ENCODE assay signal across 8 cellular contexts in genomic region chr9:137064027-137064879, GRCh38. TPM values are rescaled to one million over a fixed set of nuclear protein-coding genes. Genes with fewer than 3 reads are reported as not detected.
DNase-seq lines count a peak whose midpoint lies in the region; TF ChIP-seq lines count a peak whose summit lies in the region.

No MANE protein-coding gene starts in this region.

- H3K79me2 ChIP-seq in hepatocyte = no peaks in the 10 kb centered on the region

- no peak overlapping the region for H2AFZ ChIP-seq in hepatocyte

- H3K4me3 ChIP-seq in H7 (ENCODE audit: insufficient read depth, low read depth, low read length) (no peak overlapping the region), hepatocyte (no peak overlapping the region), spleen (no peak overlapping the region)

- peaks cover 8% of the 10 kb centered on the region for H3K36me3 ChIP-seq in H7 (replicated peaks; ENCODE audit: control insufficient read depth, insufficient read depth, low read length)
- no peaks in the 10 kb centered on the region for H3K36me3 ChIP-seq in hepatocyte (replicated peaks; ENCODE audit: insufficient read depth, low read depth)
- H3K36me3 ChIP-seq in spleen = peaks cover 0 to 5% (median 0%) of the 10 kb centered on the region in 6 donors

- no peaks in the 10 kb centered on the region for H4K20me1 ChIP-seq in hepatocyte (ENCODE audit: insufficient read depth, poor library complexity, severe bottlenecking)

- TF ChIP-seq POLR2A in spleen (IDR thresholded peaks at IDR 0.05) = no peak

- H3K9me2 ChIP-seq in hepatocyte (replicated peaks; ENCODE audit: insufficient read depth) = no peaks in the 10 kb centered on the region

- peak; percentile 89 for TF ChIP-seq CTCF in hepatocyte (IDR thresholded peaks at IDR 0.05; ENCODE audit: poor library complexity)
- peak; percentile 93 to 99 (median 97) for TF ChIP-seq CTCF in spleen (IDR thresholded peaks at IDR 0.05 in 8 of 11, conservative IDR thresholded peaks at IDR 0.05 in 3 of 11)

- intact Hi-C loops in spleen (cut with DNase I; ENCODE audit: low total_unique reads) = loop anchor here (10.0 kb wide), 1 partner anchor 279 kb away; no protein-coding TSS in a partner anchor

- H3K4me2 ChIP-seq in hepatocyte = no peak overlapping the region

- no peaks in the 10 kb centered on the region for H3K9me3 ChIP-seq in hepatocyte (ENCODE audit: low read depth)
- H3K9me3 ChIP-seq in spleen = no peaks in the 10 kb centered on the region

- 67% methylated on average over 41 of the region's 55 CpGs for WGBS in hepatocyte (ENCODE audit: low lambda C conversion rate, missing lambda C conversion rate)
- 56 to 86% (median 59%) methylated on average over 14 to 55 of the region's 55 CpGs for WGBS in spleen, 5 donors

- no peaks in the 10 kb centered on the region for H3K27me3 ChIP-seq in H7 (ENCODE audit: control insufficient read depth, insufficient read depth, low read length)
- H3K27me3 ChIP-seq in hepatocyte = no peaks in the 10 kb centered on the region
- peaks cover 0 to 12% (median 3%) of the 10 kb centered on the region in 7 donors for H3K27me3 ChIP-seq in spleen (replicated peaks in 1 of 7)

- no peak overlapping the region for H3K27ac ChIP-seq in hepatocyte
- no peak overlapping the region for H3K27ac ChIP-seq in spleen

- H3K4me1 ChIP-seq in hepatocyte (ENCODE audit: insufficient read depth) = no peaks in the 10 kb centered on the region
- peaks cover 2 to 34% (median 18%) of the 10 kb centered on the region in 6 donors for H3K4me1 ChIP-seq in spleen

- DNase-seq in Ammon's horn (ENCODE audit: low spot score) (peak; percentile 74), H7 (peak; percentile 94), SKM-1 (lab: John Stamatoyannopoulos, UW; ENCODE audit: unreplicated experiment) (peak; percentile 17), amygdala (lab: John Stamatoyannopoulos, UW) (peak in 39 of 56 donors; percentile 9 to 77 (median 41)), hepatocyte (ENCODE audit: low spot score) (peak; percentile 71), spleen (peak; percentile 92), GM19238 (ENCODE audit: insufficient read length, low spot score) (no peak), putamen (ENCODE audit: low spot score) (no peak)

RNA-seq across cellular contexts. Expression of gene SAPCD2, which starts 6.1 kb away (rescaled TPM):
- total RNA-seq in H7 (2014; rRNA removed; shearing (Covaris generic)) = 59.7 and 59.9 TPM in 2 replicates
- 4.6 and 7.5 TPM in 2 replicates for total RNA-seq in hepatocyte
- 4.8 and 5.6 TPM in 2 replicates for polyA plus RNA-seq in hepatocyte
- 1 to 10 TPM; 2.1 to 6.5 (median 3.0) TPM for total RNA-seq in spleen
- polyA plus RNA-seq in spleen = 1 to 10 TPM in 2 of 3 donors, under 1 TPM in 1; 0.76 to 2.5 (median 2.4) TPM

RNA-seq across cellular contexts. Expression of gene ENTPD2, which starts 10.4 kb away (rescaled TPM):
- total RNA-seq in H7 (2014; rRNA removed; shearing (Covaris generic)) = not detected in 2 replicates
- 1.8 and 2.3 TPM in 2 replicates for total RNA-seq in hepatocyte
- polyA plus RNA-seq in hepatocyte = 1.1 and 3.2 TPM in 2 replicates
- under 1 TPM in 2 of 7 donors, not detected in 5; 0.32 to 0.40 TPM for total RNA-seq in spleen
- polyA plus RNA-seq in spleen = under 1 TPM in 2 of 3 donors, not detected in 1; 0.11 to 0.58 TPM

RNA-seq across cellular contexts. Expression of gene UAP1L1, which starts 13.1 kb away (rescaled TPM):
- total RNA-seq in H7 (2014; rRNA removed; shearing (Covaris generic)) = 9.0 and 14.9 TPM in 2 replicates
- total RNA-seq in hepatocyte = 11.2 and 15.6 TPM in 2 replicates
- 39.1 and 40.1 TPM in 2 replicates for polyA plus RNA-seq in hepatocyte
- 10 to 100 TPM; 19.5 to 35.9 (median 28.6) TPM for total RNA-seq in spleen
- polyA plus RNA-seq in spleen = 10 to 100 TPM; 12.5 to 29.7 (median 24.6) TPM

RNA-seq across cellular contexts. Expression of gene NPDC1, which starts 18.3 kb away (rescaled TPM):
- total RNA-seq in H7 (2014; rRNA removed; shearing (Covaris generic)) = 10.1 and 25.1 TPM in 2 replicates
- total RNA-seq in hepatocyte (12.3 and 12.7 TPM in 2 replicates), spleen (100 to 1,000 TPM in 5 of 7 donors, 10 to 100 TPM in 2; 86.3 to 197 (median 111) TPM)
- polyA plus RNA-seq in hepatocyte (69.8 and 72.7 TPM in 2 replicates), spleen (100 to 1,000 TPM; 104 to 358 (median 256) TPM)

RNA-seq across cellular contexts. Expression of gene MAN1B1, which starts 22.5 kb away (rescaled TPM):
- total RNA-seq in H7 (2014; rRNA removed; shearing (Covaris generic)) = 70.5 and 70.9 TPM in 2 replicates
- 54.6 and 60.8 TPM in 2 replicates for total RNA-seq in hepatocyte
- 94.2 and 101 TPM in 2 replicates for polyA plus RNA-seq in hepatocyte
- total RNA-seq in spleen = 10 to 100 TPM; 43.2 to 67.9 (median 51.7) TPM
- 100 to 1,000 TPM in 1 of 3 donors, 10 to 100 TPM in 2; 49.6 to 112 (median 90.0) TPM for polyA plus RNA-seq in spleen

Comparison
In these comparisons a context has a peak if more than half of its experiments do, and no peak if none do; other contexts are left out.
1. DNase-seq: peak in Ammon's horn (single experiment), H7 (single experiment), SKM-1 (single experiment), amygdala (39 of 56), hepatocyte (single experiment) and spleen (single experiment); none in GM19238 (single experiment) and putamen (single experiment).